32 cellular contexts compared by ENCODE assay signal in the genomic region with DNA sequence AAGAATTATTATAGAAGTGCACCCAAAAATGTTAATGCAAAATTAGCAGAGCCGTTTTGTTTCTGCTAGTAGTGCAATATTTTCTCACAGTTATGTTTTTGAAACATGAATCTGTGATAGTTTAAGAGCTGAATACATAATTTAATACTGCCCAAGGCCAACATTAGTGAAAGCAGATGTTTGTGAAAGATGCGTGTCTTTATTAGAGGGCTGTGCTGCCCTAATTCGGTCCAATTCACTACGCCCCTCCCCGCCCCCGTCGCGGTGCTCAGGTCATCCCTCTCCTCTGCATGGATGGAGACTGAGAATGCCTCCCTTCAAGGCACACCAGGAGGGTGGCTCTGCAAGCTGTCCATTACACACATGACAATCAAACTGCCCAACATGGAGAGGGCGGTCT.
"Had no signal": no experiment of that assay in that cellular context is flagged by ENCODE, and none has a peak within 500 bp of the region (broad histone marks: within the 10 kb centered on the region; RNA-seq: fewer than 3 reads in every experiment).

No MANE protein-coding gene starts in this region.

- H3K4me1 ChIP-seq: SJSA1 had no signal

- DNase-seq: Karpas-422, KBM-7, MM.1S, MV-4-11, NCI-H1092, NCI-H1105 treated with DMSO at 0.1 percent for 48 hours, NCI-H1417, NCI-H1436, NCI-H146, NCI-H1694, NCI-H187, NCI-H1930, NCI-H2029 treated with DMSO at 0.1 percent for 48 hours, NCI-H2081 treated with DMSO at 0.1 percent for 48 hours, NCI-H2107, NCI-H2171, NCI-H226, NCI-H446 treated with DMSO at 0.1 percent for 48 hours, NCI-H510A, NCI-H524, NCI-H526, NCI-H69, NCI-H748 treated with DMSO at 0.1 percent for 48 hours, NCI-H82, PC-9, Right ventricle myocardium superior, RPMI8226, SHP77 treated with DMSO at 0.1 percent for 48 hours, SW 1271 had no signal

- ATAC-seq: Panc1 had no signal

- H3K4me2 ChIP-seq: KMS-11, PC-9 had no signal

- H3K27ac ChIP-seq: KMS-11, PC-9, SJSA1 had no signal

- H3K9ac ChIP-seq: KMS-11 had no signal

- H3K36me3 ChIP-seq: SJSA1 had no signal

- H3K4me3 ChIP-seq: PC-9, SJSA1 had no signal

- H3K9me3 ChIP-seq: SJSA1 had no signal

- H2AFZ ChIP-seq: PC-9 had no signal
